ENCODE assay signal across 2 cellular contexts in the genomic region with DNA sequence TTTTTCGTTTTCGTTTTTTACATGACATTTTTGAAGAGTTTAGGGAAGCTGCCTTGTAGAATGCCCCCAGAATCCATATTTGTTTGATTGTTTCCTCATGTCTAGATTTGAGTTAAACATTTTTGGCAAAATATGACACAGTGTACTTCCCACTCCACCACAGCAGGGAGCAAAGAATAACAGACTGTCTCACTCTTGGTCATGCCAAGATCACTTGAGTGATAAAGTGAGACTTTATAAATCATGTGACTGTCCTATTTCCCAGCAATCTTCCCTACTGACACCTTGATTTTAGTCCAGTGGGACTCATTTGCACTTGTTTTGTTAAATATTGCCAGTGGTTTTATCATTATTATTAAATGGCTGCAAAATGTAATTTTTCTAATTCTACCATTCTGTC.
TF ChIP-seq lines count a peak whose summit lies in the region.

No MANE protein-coding gene starts in this region.

TF ChIP-seq in SK-N-SH treated with all-trans-retinoic acid at 6 μM for 48 hours, 23 proteins besides CTCF, POLR2A, EP300 and RAD21:
- TF ChIP-seq, protein P1, sequence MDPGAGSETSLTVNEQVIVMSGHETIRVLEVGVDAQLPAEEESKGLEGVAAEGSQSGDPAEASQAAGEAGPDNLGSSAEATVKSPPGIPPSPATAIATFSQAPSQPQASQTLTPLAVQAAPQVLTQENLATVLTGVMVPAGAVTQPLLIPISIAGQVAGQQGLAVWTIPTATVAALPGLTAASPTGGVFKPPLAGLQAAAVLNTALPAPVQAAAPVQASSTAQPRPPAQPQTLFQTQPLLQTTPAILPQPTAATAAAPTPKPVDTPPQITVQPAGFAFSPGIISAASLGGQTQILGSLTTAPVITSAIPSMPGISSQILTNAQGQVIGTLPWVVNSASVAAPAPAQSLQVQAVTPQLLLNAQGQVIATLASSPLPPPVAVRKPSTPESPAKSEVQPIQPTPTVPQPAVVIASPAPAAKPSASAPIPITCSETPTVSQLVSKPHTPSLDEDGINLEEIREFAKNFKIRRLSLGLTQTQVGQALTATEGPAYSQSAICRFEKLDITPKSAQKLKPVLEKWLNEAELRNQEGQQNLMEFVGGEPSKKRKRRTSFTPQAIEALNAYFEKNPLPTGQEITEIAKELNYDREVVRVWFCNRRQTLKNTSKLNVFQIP (CRISPR knock-in tag; IDR thresholded peaks at IDR 0.05; ENCODE audit: borderline replicate concordance, low read depth): no peak
- TF ChIP-seq ESRRG (CRISPR knock-in tag; IDR thresholded peaks at IDR 0.05): no peak
- no peak for TF ChIP-seq TOX (CRISPR knock-in tag; IDR thresholded peaks at IDR 0.05; ENCODE audit: borderline replicate concordance)
- no peak for TF ChIP-seq ISL1 (CRISPR knock-in tag; IDR thresholded peaks at IDR 0.05)

TF ChIP-seq in SK-N-SH, 30 proteins besides CTCF, POLR2A, EP300 and RAD21:
- TF ChIP-seq JUND (IDR thresholded peaks at IDR 0.05) (no peak), TCF12 (IDR thresholded peaks at IDR 0.05) (no peak), FOXJ3 (CRISPR knock-in tag; IDR thresholded peaks at IDR 0.05) (no peak), RFX5 (IDR thresholded peaks at IDR 0.05; ENCODE audit: low read length) (no peak)
